Comparison of ENCODE assay signal across 11 cellular contexts in the genomic region with DNA sequence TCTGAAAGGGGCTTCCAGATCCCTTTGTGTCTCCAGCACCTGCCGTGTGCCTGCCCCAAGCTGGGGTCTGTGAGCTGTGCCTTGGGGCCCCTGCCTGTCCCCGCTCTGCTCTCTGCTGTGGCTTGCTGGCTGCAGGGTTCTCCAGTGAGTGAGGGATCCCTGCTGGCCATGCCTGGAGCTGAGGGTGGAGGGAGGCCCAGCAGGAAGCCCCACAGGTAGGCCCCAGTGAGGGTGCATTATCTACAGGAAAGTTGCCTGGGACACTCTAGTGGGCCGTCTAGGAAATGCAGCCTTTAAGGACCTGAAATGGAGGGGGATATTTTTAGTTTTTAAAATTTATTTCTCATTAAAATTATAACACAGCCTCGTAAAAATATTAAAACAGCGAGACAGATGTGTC. TPM values are rescaled to one million over a fixed set of nuclear protein-coding genes. Genes with fewer than 3 reads are reported as not detected.
A peak's percentile ranks its signal among the peaks of the same experiment; 100 is the strongest.
DNase-seq lines count a peak whose midpoint lies in the region; ATAC-seq, FAIRE-seq and TF ChIP-seq lines count a peak whose summit lies in the region.
"Had no signal": no experiment of that assay in that cellular context is flagged by ENCODE, and none has a peak within 500 bp of the region (broad histone marks: within the 10 kb centered on the region; RNA-seq: fewer than 3 reads in every experiment).

No MANE protein-coding gene starts in this region.

- DNase-seq in AG09319 (ENCODE audit: extremely low read depth, low read depth) (no peak), GM12891 (ENCODE audit: insufficient read length, low spot score) (peak; percentile 52), RPMI8226 (peak; percentile 18), iPS-NIHi11 (ENCODE audit: low spot score) (peak; percentile 58), GDM1 (lab: John Stamatoyannopoulos, UW) (no peak), SW480 (ENCODE audit: low spot score) (no peak), anterior cingulate cortex (lab: John Stamatoyannopoulos, UW) (no peak)
- DNase-seq: central memory CD4-positive, alpha-beta T cell; NCI-H1694; upper lobe of left lung had no signal

- TF ChIP-seq POLR2A in GM12891 (IDR thresholded peaks at IDR 0.05; ENCODE audit: low read depth, low read length), result no peak

- no peak for FAIRE-seq in GM12891 (lab: Jason Lieb, UNC)

- TF ChIP-seq CTCF in AG09319 (IDR thresholded peaks at IDR 0.05; ENCODE audit: low read depth, low read length), result peak; percentile 25

- ATAC-seq in GM18868 (IDR thresholded peaks at IDR 0.05; ENCODE audit: unreplicated experiment), result no peak

TF ChIP-seq in GM12891, 5 proteins besides CTCF, POLR2A, EP300 and RAD21:
- TF ChIP-seq SPI1 (IDR thresholded peaks at IDR 0.05; ENCODE audit: low read depth, low read length) (no peak), POU2F2 (IDR thresholded peaks at IDR 0.05; ENCODE audit: low read depth, low read length) (no peak), PAX5 (IDR thresholded peaks at IDR 0.05; ENCODE audit: insufficient read depth, low read length, severe bottlenecking) (no peak), TAF1 (IDR thresholded peaks at IDR 0.05; ENCODE audit: low read depth, low read length) (no peak), POLR2AphosphoS5 (IDR thresholded peaks at IDR 0.05; ENCODE audit: low read depth, low read length) (no peak)
TF ChIP-seq in GM12891: peak in this region for 0.

RNA-seq across cellular contexts. Expression of a gene that starts 50.9 kb away (rescaled TPM):
- polyA plus RNA-seq in GM12891 (2012; ENCODE audit: low read depth, missing spikeins), result 0.06 TPM

Comparison
In these comparisons a context has a peak if more than half of its experiments do, and no peak if none do; other contexts are left out.
1. DNase-seq: peak in GM12891 (single experiment), RPMI8226 (single experiment) and iPS-NIHi11 (single experiment); none in AG09319 (single experiment), GDM1 (single experiment), SW480 (single experiment) and anterior cingulate cortex (0 of 58).